In the genomic region with DNA sequence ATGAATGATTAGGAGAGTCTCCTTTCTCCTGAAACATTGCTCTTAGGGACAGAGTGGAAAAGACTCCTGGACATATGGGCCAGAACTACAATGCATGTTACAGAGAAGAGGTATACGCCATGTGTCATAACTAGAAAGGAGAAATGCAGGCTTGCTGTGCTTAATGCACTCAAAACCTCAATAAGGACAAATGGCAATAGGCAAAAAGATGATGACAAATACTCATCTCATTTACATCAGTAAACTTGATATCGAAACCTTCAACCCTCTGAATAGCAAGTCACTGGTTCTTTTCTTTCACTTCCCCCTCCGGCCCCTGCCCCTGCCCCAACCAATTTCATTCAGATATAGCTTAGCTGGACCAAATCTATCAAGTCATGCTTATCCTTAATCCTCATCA, we compare ENCODE assay signal across 11 cellular contexts. TPM values are rescaled to one million over a fixed set of nuclear protein-coding genes. Genes with fewer than 3 reads are reported as not detected.
DNase-seq lines count a peak whose midpoint lies in the region; ATAC-seq lines count a peak whose summit lies in the region.
"Had no signal": no experiment of that assay in that cellular context is flagged by ENCODE, and none has a peak within 500 bp of the region (broad histone marks: within the 10 kb centered on the region; RNA-seq: fewer than 3 reads in every experiment).

No MANE protein-coding gene starts in this region.

- H4K20me1 ChIP-seq in BLaER1 treated with 17β-estradiol and CSF1 and Interleukin-3, amounts not matched to agents 10 nM and 100 nM = no peaks in the 10 kb centered on the region

- no peaks in the 10 kb centered on the region for H3K36me3 ChIP-seq in BLaER1 treated with 17β-estradiol and CSF1 and Interleukin-3, amounts not matched to agents 10 nM and 100 nM

- H3K27ac ChIP-seq in BLaER1 treated with 17β-estradiol and CSF1 and Interleukin-3, amounts not matched to agents 10 nM and 100 nM = peak overlapping the region in 6 of 11 experiments; percentile 35 to 79 (median 54); a peak in 10 of 22 replicates

- H3K27me3 ChIP-seq in BLaER1 treated with 17β-estradiol and CSF1 and Interleukin-3, amounts not matched to agents 10 nM and 100 nM = peaks cover 32 to 47% (median 43%) of the 10 kb centered on the region in 11 experiments

- peak overlapping the region in 7 of 11 experiments; percentile 41 to 79 (median 60); a peak in 12 of 22 replicates for H3K4me2 ChIP-seq in BLaER1 treated with 17β-estradiol and CSF1 and Interleukin-3, amounts not matched to agents 10 nM and 100 nM

- intact Hi-C loops in Right ventricle myocardium superior (cut with DNase I) = no loop called here

- DNase-seq in DMS 273 (lab: John Stamatoyannopoulos, UW; ENCODE audit: unreplicated experiment) (no peak), Right ventricle myocardium superior (no peak), C1 segment of cervical spinal cord (lab: John Stamatoyannopoulos, UW) (no peak)
- no peak for DNase-seq in activated naive CD4-positive, alpha-beta T cell treated with Interleukin-2 at 50 U/mL for 16 hours
- DNase-seq: ACHN, mucosa of descending colon, small intestine had no signal

- peak overlapping the region in 2 of 11 experiments; percentile 40 to 47; a peak in 3 of 22 replicates for H3K9ac ChIP-seq in BLaER1 treated with 17β-estradiol and CSF1 and Interleukin-3, amounts not matched to agents 10 nM and 100 nM

- ATAC-seq in GM19043 (IDR thresholded peaks at IDR 0.05; ENCODE audit: low read depth, unreplicated experiment) = peak; percentile 84
- peak; percentile 85 for ATAC-seq in HG02642 (IDR thresholded peaks at IDR 0.05; ENCODE audit: poor library complexity, unreplicated experiment)
- ATAC-seq in HG03460 (IDR thresholded peaks at IDR 0.05; ENCODE audit: unreplicated experiment) = peak; percentile 74
- ATAC-seq in Right ventricle myocardium superior (ENCODE audit: poor library complexity) = no peak
- ATAC-seq: mucosa of descending colon had no signal

- H3K4me1 ChIP-seq in BLaER1 treated with 17β-estradiol and CSF1 and Interleukin-3, amounts not matched to agents 10 nM and 100 nM = peaks cover 34 to 79% (median 55%) of the 10 kb centered on the region in 10 experiments

- peaks cover 0 to 14% (median 11%) of the 10 kb centered on the region in 11 experiments; a peak in 14 of 22 replicates for H3K9me3 ChIP-seq in BLaER1 treated with 17β-estradiol and CSF1 and Interleukin-3, amounts not matched to agents 10 nM and 100 nM (replicated peaks in 1 of 11)
- H3K9me3 ChIP-seq: mucosa of descending colon had no signal

- no peak overlapping the region for H3K4me3 ChIP-seq in BLaER1 treated with 17β-estradiol and CSF1 and Interleukin-3, amounts not matched to agents 10 nM and 100 nM
- H3K4me3 ChIP-seq: mucosa of descending colon had no signal

RNA-seq across cellular contexts. Expression of gene GPR88, which starts 1.9 kb away (rescaled TPM):
- total RNA-seq in Right ventricle myocardium superior = not detected
